31 cellular contexts compared by ENCODE assay signal in the genomic region with DNA sequence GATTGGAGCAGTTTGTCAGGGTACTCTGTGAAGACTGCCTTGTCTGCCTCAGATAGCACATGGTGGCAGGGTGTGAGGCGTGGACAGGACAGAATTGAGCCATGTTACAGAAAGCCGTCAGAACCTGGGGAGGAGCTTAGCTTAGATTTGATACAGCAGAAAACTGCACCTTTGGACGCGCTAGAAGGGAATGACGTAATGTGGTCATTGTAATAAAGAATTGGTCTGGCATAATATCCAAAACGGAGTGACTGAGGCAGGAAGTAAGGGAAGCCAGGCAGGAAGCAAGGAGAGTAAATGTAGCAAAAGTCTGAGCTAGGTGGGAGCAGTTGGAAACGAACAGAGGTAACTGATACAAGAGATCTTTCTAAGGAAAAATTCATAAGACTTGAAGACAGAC.
"Had no signal": no experiment of that assay in that cellular context is flagged by ENCODE, and none has a peak within 500 bp of the region (broad histone marks: within the 10 kb centered on the region; RNA-seq: fewer than 3 reads in every experiment).

No MANE protein-coding gene starts in this region.

- H3K4me1 ChIP-seq: ascending aorta, breast epithelium, colonic mucosa, esophagus muscularis mucosa, foreskin keratinocyte, gastrocnemius medialis had no signal

- H3K4me3 ChIP-seq: ascending aorta, breast epithelium, cardiac muscle cell, colonic mucosa, dorsolateral prefrontal cortex, esophagus muscularis mucosa, gastrocnemius medialis had no signal

- FAIRE-seq: TTC549 had no signal

- H3K27me3 ChIP-seq: ascending aorta, breast epithelium, cardiac muscle cell, colonic mucosa, dorsolateral prefrontal cortex, esophagus muscularis mucosa, foreskin keratinocyte, gastrocnemius medialis had no signal

- ATAC-seq: activated naive CD4-positive, alpha-beta T cell treated with anti-CD3 and anti-CD28 coated beads, Interleukin-2, amount 50 U/mL, for 72 hours; activated T-cell treated with anti-CD3 and anti-CD28 coated beads, Interleukin-2, amount 50 U/mL, for 72 hours; foreskin keratinocyte; gastrocnemius medialis; WTC11 had no signal

- H3K27ac ChIP-seq: ascending aorta, breast epithelium, cardiac muscle cell, colonic mucosa, dorsolateral prefrontal cortex, esophagus muscularis mucosa, foreskin keratinocyte, gastrocnemius medialis, VCaP had no signal

- H3K36me3 ChIP-seq: ascending aorta, breast epithelium, cardiac muscle cell, colonic mucosa, esophagus muscularis mucosa, gastrocnemius medialis had no signal

- DNase-seq: activated CD4-positive, alpha-beta memory T cell treated with anti-CD3 and anti-CD28 coated beads, Interleukin-2, amount 10 ng/mL, durations not matched to agents 7 days and 5 days; activated CD4-positive, alpha-beta T cell treated with anti-CD3 and anti-CD28 coated beads for 1 hour; activated CD4-positive, alpha-beta T cell treated with anti-CD3 and anti-CD28 coated beads for 4 hours; activated CD4-positive, alpha-beta T cell treated with anti-CD3 and anti-CD28 coated beads, Interleukin-2, amount 10 ng/mL, durations not matched to agents 7 days and 5 days; activated CD4-positive, alpha-beta T cell treated with anti-CD3 and anti-CD28 coated beads, Interleukin-2, amount 50 U/mL, for 4 hours; activated CD8-positive, alpha-beta memory T cell treated with anti-CD3 and anti-CD28 coated beads, Interleukin-2, amount 50 U/mL, for 48 hours; activated gamma-delta T cell; activated naive CD4-positive, alpha-beta T cell; activated naive CD4-positive, alpha-beta T cell treated with anti-CD3 and anti-CD28 coated beads, Interleukin-2, amount 10 ng/mL, durations not matched to agents 7 days and 5 days; activated naive CD8-positive, alpha-beta T cell treated with anti-CD3 and anti-CD28 coated beads, Interleukin-2, amount 10 ng/mL, durations not matched to agents 7 days and 5 days; activated T-cell treated with anti-CD3 and anti-CD28 coated beads for 4 hours; activated T-cell treated with anti-CD3 and anti-CD28 coated beads, Interleukin-2, amount 50 U/mL, for 24 hours; activated T-cell treated with anti-CD3 and anti-CD28 coated beads, Interleukin-2, amount 50 U/mL, for 72 hours; central memory CD4-positive, alpha-beta T cell; cerebellar nuclear complex; colonic mucosa; dorsolateral prefrontal cortex; effector memory CD4-positive, alpha-beta T cell; endodermal cell; erythroblast; foreskin keratinocyte; gastrocnemius medialis; T-helper 2 cell had no signal

- H3K9me3 ChIP-seq: ascending aorta, breast epithelium, colonic mucosa, esophagus muscularis mucosa, gastrocnemius medialis had no signal
